In genomic region chr1:59013276-59013927, GRCh38 we compare ENCODE assay signal across 8 cellular contexts.
A peak's percentile ranks its signal among the peaks of the same experiment; 100 is the strongest.
DNase-seq lines count a peak whose midpoint lies in the region; ATAC-seq and TF ChIP-seq lines count a peak whose summit lies in the region.

No MANE protein-coding gene starts in this region.

- H3K27ac ChIP-seq in osteoblast (ENCODE audit: low read depth, low read length) = peak overlapping the region; percentile 88

- H3K4me1 ChIP-seq in osteoblast (ENCODE audit: insufficient read depth, low read length) = peaks cover 39% of the 10 kb centered on the region

- peak; percentile 76 for ATAC-seq in GM21786 (IDR thresholded peaks at IDR 0.05; ENCODE audit: unreplicated experiment)

- H3K36me3 ChIP-seq in MG63 (no peaks in the 10 kb centered on the region), osteoblast (ENCODE audit: insufficient read depth, low read length) (no peaks in the 10 kb centered on the region)

- no peaks in the 10 kb centered on the region for H3K79me2 ChIP-seq in osteoblast (ENCODE audit: insufficient read depth, low read length)

- no peaks in the 10 kb centered on the region for H3K27me3 ChIP-seq in MG63
- no peaks in the 10 kb centered on the region for H3K27me3 ChIP-seq in osteoblast (ENCODE audit: insufficient read depth, low read length)

- in situ Hi-C loops in G401 (cut with HindIII; ENCODE audit: low sequenced_read_pairs) = no loop called here

- H3K9me3 ChIP-seq in MG63 = no peaks in the 10 kb centered on the region; the same call in 1 of the 2 replicates
- H3K9me3 ChIP-seq in osteoblast (ENCODE audit: low read depth, low read length) = no peaks in the 10 kb centered on the region

- TF ChIP-seq CTCF in fibroblast of mammary gland (conservative IDR thresholded peaks at IDR 0.05; ENCODE audit: control insufficient read depth, insufficient read depth, low read depth, low read length) (no peak), osteoblast (IDR thresholded peaks at IDR 0.05; ENCODE audit: extremely low read depth, low read depth, low read length) (no peak)

- peak overlapping the region; percentile 79 for H2AFZ ChIP-seq in osteoblast (ENCODE audit: low read length)

- no peaks in the 10 kb centered on the region for H4K20me1 ChIP-seq in osteoblast (ENCODE audit: insufficient read depth, low read length)

- no peak overlapping the region for H3K4me3 ChIP-seq in MG63
- no peak overlapping the region for H3K4me3 ChIP-seq in fibroblast of mammary gland (ENCODE audit: control insufficient read depth, low read depth, low read length)
- H3K4me3 ChIP-seq in osteoblast (ENCODE audit: insufficient read depth, low read length) = peak overlapping the region; percentile 54

- DNase-seq in ELR (ENCODE audit: low read depth) (peak; percentile 69), MG63 (peak; percentile 50), fibroblast of mammary gland (ENCODE audit: low read depth) (peak; percentile 41), osteoblast (ENCODE audit: insufficient read length, low spot score, missing footprints) (no peak), G401 (ENCODE audit: low spot score) (no peak), cerebellum (ENCODE audit: low spot score) (no peak), DMS53 treated with DMSO at 0.1 percent for 48 hours (lab: John Stamatoyannopoulos, UW; ENCODE audit: unreplicated experiment) (no peak)

- peak overlapping the region; percentile 77 for H3K4me2 ChIP-seq in osteoblast (ENCODE audit: insufficient read depth, low read length)

Comparison
In these comparisons a context has a peak if more than half of its experiments do, and no peak if none do; other contexts are left out.
1. DNase-seq: peak in ELR (single experiment), MG63 (single experiment) and fibroblast of mammary gland (single experiment); none in osteoblast (single experiment), G401 (single experiment), cerebellum (single experiment) and DMS53 treated with DMSO at 0.1 percent for 48 hours (single experiment).